24 cellular contexts compared by ENCODE assay signal in genomic region chr1:222284466-222284865, GRCh38.
DNase-seq lines count a peak whose midpoint lies in the region; ATAC-seq, FAIRE-seq and TF ChIP-seq lines count a peak whose summit lies in the region.
"Had no signal": no experiment of that assay in that cellular context is flagged by ENCODE, and none has a peak within 500 bp of the region (broad histone marks: within the 10 kb centered on the region; RNA-seq: fewer than 3 reads in every experiment).

No MANE protein-coding gene starts in this region.

- H3K9me3 ChIP-seq in mammary epithelial cell (replicated peaks; ENCODE audit: insufficient read depth, low read length): no peaks in the 10 kb centered on the region
- peaks cover 3% of the 10 kb centered on the region for H3K9me3 ChIP-seq in mesenchymal stem cell (ENCODE audit: control insufficient read depth, low read length)
- H3K9me3 ChIP-seq in MM.1S (replicated peaks; ENCODE audit: insufficient read depth, low read length): no peaks in the 10 kb centered on the region
- H3K9me3 ChIP-seq: SJSA1 had no signal

- H3K14ac ChIP-seq in mesenchymal stem cell (ENCODE audit: low read length in 2 of 2): no peak overlapping the region

- peak overlapping the region; percentile 60 for H2BK15ac ChIP-seq in mesenchymal stem cell (ENCODE audit: low read depth, poor library complexity, severe bottlenecking)

- H3K4me3 ChIP-seq in mammary epithelial cell (replicated peaks in 1 of 3; ENCODE audit: insufficient read depth in 1 of 3, low read depth in 2 of 3, low read length in 3 of 3) (no peak overlapping the region), bronchial epithelial cell (ENCODE audit: low read depth, low read length) (no peak overlapping the region), mesenchymal stem cell (ENCODE audit: insufficient read depth in 1 of 2, low read depth in 1 of 2, low read length in 2 of 2) (no peak overlapping the region), MM.1S (ENCODE audit: low read length) (no peak overlapping the region)
- H3K4me3 ChIP-seq: BLaER1 treated with 17β-estradiol and CSF1 and Interleukin-3, amounts not matched to agents 10 nM and 100 nM; SJSA1 had no signal

- H3K9me2 ChIP-seq in MM.1S (replicated peaks; ENCODE audit: insufficient read depth, low read length): no peaks in the 10 kb centered on the region

- H3K27me3 ChIP-seq in mammary epithelial cell (ENCODE audit: insufficient read depth, low read length) (no peaks in the 10 kb centered on the region), bronchial epithelial cell (ENCODE audit: control insufficient read depth, insufficient read depth, low read length) (no peaks in the 10 kb centered on the region), mesenchymal stem cell (ENCODE audit: control insufficient read depth in 1 of 2, insufficient read depth in 1 of 2, low read length in 2 of 2) (no peaks in the 10 kb centered on the region), MM.1S (replicated peaks; ENCODE audit: insufficient read depth, low read length) (no peaks in the 10 kb centered on the region)
- H3K27me3 ChIP-seq: BLaER1 treated with 17β-estradiol and CSF1 and Interleukin-3, amounts not matched to agents 10 nM and 100 nM; SJSA1 had no signal

- H3K27ac ChIP-seq in mammary epithelial cell (ENCODE audit: insufficient read depth, low read depth, low read length) (no peak overlapping the region), mesenchymal stem cell (ENCODE audit: low read length, poor library complexity, severe bottlenecking) (no peak overlapping the region), MM.1S (ENCODE audit: low read length) (no peak overlapping the region)

- H3K36me3 Mint-ChIP-seq in MCF 10A (ENCODE audit: insufficient read depth, unreplicated experiment): peaks cover 4% of the 10 kb centered on the region

- intact Hi-C loops in mammary epithelial cell (cut with micrococcal nuclease) (no loop called here), MCF 10A (cut with micrococcal nuclease) (no loop called here)

- H4K8ac ChIP-seq in mesenchymal stem cell (ENCODE audit: low read length): no peak overlapping the region

- no peak for ATAC-seq in HG02571 (IDR thresholded peaks at IDR 0.05; ENCODE audit: unreplicated experiment)
- ATAC-seq: HCT116 had no signal

- no TSS peak for BruUV-seq in mammary epithelial cell (replicated peaks; lab: Mats Ljungman, UMichigan)
- no TSS peak for BruUV-seq in MCF 10A (replicated peaks; lab: Mats Ljungman, UMichigan)

- peak overlapping the region; percentile 97 for H2BK120ac ChIP-seq in mesenchymal stem cell (ENCODE audit: low read depth, low read length)

- peak overlapping the region; percentile 64 to 74 for H3K4ac ChIP-seq in mesenchymal stem cell (ENCODE audit: low read depth in 1 of 2, low read length in 2 of 2)

- peak overlapping the region; percentile 79 to 96 for H3K18ac ChIP-seq in mesenchymal stem cell (ENCODE audit: low read depth in 1 of 2, low read length in 2 of 2)

- TF ChIP-seq CTCF in mammary epithelial cell (conservative IDR thresholded peaks at IDR 0.05 in 1 of 2, IDR thresholded peaks at IDR 0.05 in 1 of 2; ENCODE audit: extremely low read depth in 1 of 2, insufficient read depth in 1 of 2, low read depth in 1 of 2, low read length in 2 of 2): no peak
- no peak for TF ChIP-seq CTCF in MCF 10A (IDR thresholded peaks at IDR 0.05; ENCODE audit: unreplicated experiment)
- no peak for TF ChIP-seq CTCF in bronchial epithelial cell (IDR thresholded peaks at IDR 0.05; ENCODE audit: insufficient read depth, low read length, severe bottlenecking)
- no peak for TF ChIP-seq CTCF in MM.1S (IDR thresholded peaks at IDR 0.05; ENCODE audit: low read length)

- no peaks in the 10 kb centered on the region for H4K20me1 ChIP-seq in mammary epithelial cell (ENCODE audit: insufficient read depth, low read length)
- no peaks in the 10 kb centered on the region for H4K20me1 ChIP-seq in MM.1S (ENCODE audit: insufficient read depth, low read length)
- H4K20me1 ChIP-seq: BLaER1 treated with 17β-estradiol and CSF1 and Interleukin-3, amounts not matched to agents 10 nM and 100 nM had no signal

- no peak overlapping the region for H3K4me3 Mint-ChIP-seq in MCF 10A (ENCODE audit: unreplicated experiment)
- H3K4me3 Mint-ChIP-seq: CD4-positive, alpha-beta T cell had no signal

- in situ Hi-C loops in mammary epithelial cell (cut with MboI; ENCODE audit: low sequenced_read_pairs in 2 of 2): no loop called here

- no peak overlapping the region for H2AK5ac ChIP-seq in mesenchymal stem cell (ENCODE audit: low read length, severe bottlenecking)

- H3K23ac ChIP-seq in mesenchymal stem cell (ENCODE audit: low read length in 2 of 2): no peak overlapping the region

- no peaks in the 10 kb centered on the region for H3F3A ChIP-seq in MM.1S (ENCODE audit: insufficient read depth, low read length)

- no peak overlapping the region for H3K27ac Mint-ChIP-seq in MCF 10A (ENCODE audit: low read depth, unreplicated experiment)
- H3K27ac Mint-ChIP-seq: CD4-positive, alpha-beta T cell had no signal

- H3K36me3 ChIP-seq in mammary epithelial cell (ENCODE audit: insufficient read depth, low read length) (no peaks in the 10 kb centered on the region), bronchial epithelial cell (ENCODE audit: control insufficient read depth, insufficient read depth, low read length) (no peaks in the 10 kb centered on the region), mesenchymal stem cell (ENCODE audit: control insufficient read depth in 1 of 2, insufficient read depth in 2 of 2, low read depth in 1 of 2, low read length in 2 of 2) (no peaks in the 10 kb centered on the region), MM.1S (replicated peaks; ENCODE audit: insufficient read depth, low read length) (no peaks in the 10 kb centered on the region)
- H3K36me3 ChIP-seq: BLaER1 treated with 17β-estradiol and CSF1 and Interleukin-3, amounts not matched to agents 10 nM and 100 nM; SJSA1 had no signal

- peaks cover 37% of the 10 kb centered on the region for H3K4me1 Mint-ChIP-seq in MCF 10A (ENCODE audit: insufficient read depth, unreplicated experiment)

- H2BK12ac ChIP-seq in mesenchymal stem cell (ENCODE audit: low read length in 2 of 2): peak overlapping the region; percentile 98 to 99

- no peaks in the 10 kb centered on the region for H3K9me3 Mint-ChIP-seq in MCF 10A (ENCODE audit: unreplicated experiment)
- H3K9me3 Mint-ChIP-seq: CD4-positive, alpha-beta T cell had no signal

- H3K4me1 ChIP-seq in mammary epithelial cell (ENCODE audit: insufficient read depth, low read length) (peaks cover 16% of the 10 kb centered on the region), mesenchymal stem cell (ENCODE audit: control insufficient read depth, insufficient read depth, low read depth, low read length) (peaks cover 6% of the 10 kb centered on the region), MM.1S (ENCODE audit: low read length) (no peaks in the 10 kb centered on the region)

- H2AFZ ChIP-seq in mammary epithelial cell (ENCODE audit: low read depth, low read length) (no peak overlapping the region), mesenchymal stem cell (ENCODE audit: low read depth, low read length) (no peak overlapping the region), MM.1S (ENCODE audit: low read length) (no peak overlapping the region)

- H3K27me3 Mint-ChIP-seq in MCF 10A (ENCODE audit: insufficient read depth, unreplicated experiment): no peaks in the 10 kb centered on the region
- H3K27me3 Mint-ChIP-seq: CD4-positive, alpha-beta T cell had no signal

- H3K4me2 ChIP-seq in mammary epithelial cell (ENCODE audit: insufficient read depth, low read depth, low read length): no peak overlapping the region
- H3K4me2 ChIP-seq in mesenchymal stem cell (ENCODE audit: low read length, poor library complexity, severe bottlenecking): no peak overlapping the region
- no peak overlapping the region for H3K4me2 ChIP-seq in MM.1S (ENCODE audit: low read depth, low read length)

- H3K9ac ChIP-seq in mammary epithelial cell (ENCODE audit: insufficient read depth, low read length): no peak overlapping the region
- H3K9ac ChIP-seq in mesenchymal stem cell (ENCODE audit: low read length): no peak overlapping the region
- H3K9ac ChIP-seq in MM.1S (ENCODE audit: low read length): no peak overlapping the region
- H3K9ac ChIP-seq: BLaER1 treated with 17β-estradiol and CSF1 and Interleukin-3, amounts not matched to agents 10 nM and 100 nM had no signal

- dilution Hi-C loops in mammary epithelial cell (cut with HindIII; ENCODE audit: low sequenced_read_pairs): loop anchor here (5.0 kb wide), 1 partner anchor 87 kb away; no protein-coding TSS in a partner anchor

- peak overlapping the region; percentile 94 for H4K91ac ChIP-seq in mesenchymal stem cell (ENCODE audit: low read length)

- H3K79me1 ChIP-seq in mesenchymal stem cell (replicated peaks; ENCODE audit: low read length, poor library complexity, severe bottlenecking): no peaks in the 10 kb centered on the region

- CTCF ChIA-PET in mammary epithelial cell (lab: Charles Lee; ENCODE audit: low non-redundant PET) (no interaction called here), MCF 10A (lab: Yijun Ruan, JAX) (interaction anchor here (1.0 to 2.2 kb wide), 2 partner anchors 171 to 805 kb away, joined by 3 to 10 read pairs; no protein-coding TSS in a partner anchor)

- DNase-seq in mammary epithelial cell (peak; percentile 8), MCF 10A (ENCODE audit: unreplicated experiment) (no peak), bronchial epithelial cell (ENCODE audit: low read depth) (no peak), mesenchymal stem cell (peak; percentile 40), MM.1S (no peak), D341Med (ENCODE audit: low spot score) (no peak)
- DNase-seq: 8988T; ACHN; CD4-positive, alpha-beta T cell; GF-D8; Karpas-422; NCI-H1105 treated with DMSO at 0.1 percent for 48 hours; NCI-H146; NCI-H1930; NCI-H446; NCI-H524 treated with DMSO at 0.1 percent for 48 hours; NCI-H774; Right ventricle myocardium superior; RPMI8226 had no signal

- no peak overlapping the region for H2BK5ac ChIP-seq in mesenchymal stem cell (ENCODE audit: low read depth, low read length, poor library complexity, severe bottlenecking)

- peak; percentile 76 for FAIRE-seq in bronchial epithelial cell (lab: Jason Lieb, UNC)
- FAIRE-seq: GM12891 had no signal

- no peaks in the 10 kb centered on the region for H3K79me2 ChIP-seq in mammary epithelial cell (ENCODE audit: insufficient read depth, low read length)
- H3K79me2 ChIP-seq in MM.1S (ENCODE audit: low read length): no peaks in the 10 kb centered on the region

- POLR2A ChIA-PET in MCF 10A (lab: Yijun Ruan, JAX): interaction anchor here (1.3 kb wide), 1 partner anchor 44 kb away, joined by 3 read pairs; no protein-coding TSS in a partner anchor

Comparison
In these comparisons a context has a peak if more than half of its experiments do, and no peak if none do; other contexts are left out.
1. DNase-seq: peak in mammary epithelial cell (single experiment) and mesenchymal stem cell (single experiment); none in MCF 10A (single experiment), bronchial epithelial cell (single experiment), MM.1S (single experiment) and D341Med (single experiment).